Comparison of ENCODE assay signal across 19 cellular contexts in the genomic region with DNA sequence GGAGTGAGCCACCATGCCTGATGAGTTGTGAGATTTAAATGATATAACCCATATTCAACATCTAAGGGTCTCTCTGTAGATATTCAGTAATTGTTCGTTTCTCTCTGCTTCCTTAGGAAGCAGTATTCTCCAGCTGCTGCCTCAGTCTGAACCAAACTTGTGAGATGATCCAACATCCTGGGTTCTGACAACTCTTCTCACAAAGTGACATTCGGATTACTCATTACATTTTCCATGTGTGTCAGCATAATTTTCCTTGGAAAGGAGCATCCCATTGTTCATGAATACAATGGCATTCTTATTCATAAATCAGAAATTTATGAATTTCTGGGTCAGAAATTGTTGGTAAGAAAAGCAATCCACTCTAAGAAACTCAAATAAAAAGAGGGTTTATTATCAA.
"Had no signal": no experiment of that assay in that cellular context is flagged by ENCODE, and none has a peak within 500 bp of the region (broad histone marks: within the 10 kb centered on the region; RNA-seq: fewer than 3 reads in every experiment).

No MANE protein-coding gene starts in this region.

- H3K27me3 Mint-ChIP-seq: activated CD4-positive, alpha-beta T cell treated with anti-CD3 and anti-CD28 coated beads, Interleukin-2, amount 10 ng/mL, durations not matched to agents 7 days and 5 days; type B pancreatic cell had no signal

- H3K27me3 ChIP-seq: body of pancreas had no signal

- DNase-seq: activated CD4-positive, alpha-beta T cell treated with anti-CD3 and anti-CD28 coated beads, Interleukin-2, amount 10 ng/mL, durations not matched to agents 7 days and 5 days; activated CD8-positive, alpha-beta memory T cell treated with anti-CD3 and anti-CD28 coated beads, Interleukin-2, amount 50 U/mL, for 48 hours; activated gamma-delta T cell; activated T-cell treated with anti-CD3 and anti-CD28 coated beads, Interleukin-2, amount 50 U/mL, for 72 hours; amygdala; body of pancreas; effector memory CD4-positive, alpha-beta T cell; kidney glomerular epithelial cell; left ventricle myocardium superior; mesendoderm; right cardiac atrium; stimulated activated naive CD8-positive, alpha-beta T cell treated with anti-CD3 and anti-CD28 coated beads, Interleukin-15, Interleukin-2, amounts not matched to agents 100 U/mL and 50 U/mL, for 24 hours had no signal

- H3K27ac ChIP-seq: body of pancreas, coronary artery, epithelial cell of prostate had no signal

- H3K9me3 Mint-ChIP-seq: activated CD4-positive, alpha-beta T cell treated with anti-CD3 and anti-CD28 coated beads, Interleukin-2, amount 10 ng/mL, durations not matched to agents 7 days and 5 days; nephron; type B pancreatic cell had no signal

- H3K27ac Mint-ChIP-seq: activated CD4-positive, alpha-beta T cell treated with anti-CD3 and anti-CD28 coated beads, Interleukin-2, amount 10 ng/mL, durations not matched to agents 7 days and 5 days; activated naive CD4-positive, alpha-beta T cell treated with anti-CD3 and anti-CD28 coated beads, Interleukin-2, amount 50 U/mL, for 72 hours; activated T-cell treated with anti-CD3 and anti-CD28 coated beads, Interleukin-2, amount 50 U/mL, for 72 hours; nephron; type B pancreatic cell had no signal

- H3K4me1 Mint-ChIP-seq: activated CD4-positive, alpha-beta T cell treated with anti-CD3 and anti-CD28 coated beads, Interleukin-2, amount 10 ng/mL, durations not matched to agents 7 days and 5 days; central memory CD8-positive, alpha-beta T cell; nephron had no signal

- H3K4me3 ChIP-seq: body of pancreas, coronary artery, smooth muscle cell had no signal

- H3K4me3 Mint-ChIP-seq: activated CD4-positive, alpha-beta T cell treated with anti-CD3 and anti-CD28 coated beads, Interleukin-2, amount 10 ng/mL, durations not matched to agents 7 days and 5 days; activated T-cell treated with anti-CD3 and anti-CD28 coated beads, Interleukin-2, amount 50 U/mL, for 72 hours; central memory CD8-positive, alpha-beta T cell; nephron; type B pancreatic cell had no signal

- H3K36me3 Mint-ChIP-seq: type B pancreatic cell had no signal
